ENCODE assay signal across 1 cellular context in the genomic region with DNA sequence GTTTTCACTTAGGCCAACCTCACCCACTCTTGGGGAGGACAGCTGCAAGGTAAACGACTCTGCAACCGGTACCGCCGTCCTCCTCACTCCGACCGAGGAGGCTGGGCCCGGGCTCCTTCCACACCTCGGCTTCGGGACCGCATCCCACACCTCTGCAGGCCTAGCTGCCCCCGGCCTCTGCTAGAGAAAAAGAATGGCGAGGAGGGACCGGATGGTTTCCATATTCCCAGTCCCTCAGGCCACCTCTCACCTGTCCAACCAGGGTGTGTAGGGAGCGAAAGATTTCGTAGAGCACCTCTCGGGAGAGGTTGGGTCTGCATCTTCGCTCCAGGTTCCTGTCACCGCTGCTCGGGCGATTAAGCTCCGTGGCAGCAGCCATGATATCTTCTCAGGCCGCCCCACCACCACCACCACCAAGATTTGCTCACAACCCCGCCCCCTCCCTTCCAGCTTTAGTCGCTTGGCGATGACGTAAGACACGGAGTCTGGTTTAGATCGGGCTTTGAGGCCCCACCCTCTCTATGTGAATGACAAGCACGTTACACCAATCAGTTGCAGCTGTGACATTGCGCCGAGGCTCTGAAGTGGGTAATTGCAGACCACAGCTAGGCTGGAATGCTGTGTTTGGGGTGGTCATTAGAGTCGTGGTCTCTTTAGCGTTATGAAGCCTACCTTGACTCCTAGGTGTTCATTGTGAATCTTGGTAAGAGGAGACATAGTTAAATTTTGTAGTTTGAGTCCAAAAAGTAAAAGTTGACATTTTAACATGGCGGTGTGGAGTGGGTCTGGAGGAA.
A peak's percentile ranks its signal among the peaks of the same experiment; 100 is the strongest.
TF ChIP-seq lines count a peak whose summit lies in the region.

A gene with protein sequence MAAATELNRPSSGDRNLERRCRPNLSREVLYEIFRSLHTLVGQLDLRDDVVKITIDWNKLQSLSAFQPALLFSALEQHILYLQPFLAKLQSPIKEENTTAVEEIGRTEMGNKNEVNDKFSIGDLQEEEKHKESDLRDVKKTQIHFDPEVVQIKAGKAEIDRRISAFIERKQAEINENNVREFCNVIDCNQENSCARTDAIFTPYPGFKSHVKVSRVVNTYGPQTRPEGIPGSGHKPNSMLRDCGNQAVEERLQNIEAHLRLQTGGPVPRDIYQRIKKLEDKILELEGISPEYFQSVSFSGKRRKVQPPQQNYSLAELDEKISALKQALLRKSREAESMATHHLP (minus strand): TSS at position 428 of the 794 bp plus-strand sequence. CDS start 49 bp downstream, at position 379.

TF ChIP-seq in endothelial cell of umbilical vein, 7 proteins besides CTCF, POLR2A, EP300 and RAD21:
- TF ChIP-seq GATA2 (IDR thresholded peaks at IDR 0.05; ENCODE audit: insufficient read depth, insufficient read length, low read depth, low read length) (no peak), JUN (IDR thresholded peaks at IDR 0.05; ENCODE audit: borderline replicate concordance, insufficient read depth, insufficient read length, low read depth) (peak; percentile 33)
TF ChIP-seq in endothelial cell of umbilical vein: peak in this region for 1.
